10 cellular contexts compared by ENCODE assay signal in the genomic region with DNA sequence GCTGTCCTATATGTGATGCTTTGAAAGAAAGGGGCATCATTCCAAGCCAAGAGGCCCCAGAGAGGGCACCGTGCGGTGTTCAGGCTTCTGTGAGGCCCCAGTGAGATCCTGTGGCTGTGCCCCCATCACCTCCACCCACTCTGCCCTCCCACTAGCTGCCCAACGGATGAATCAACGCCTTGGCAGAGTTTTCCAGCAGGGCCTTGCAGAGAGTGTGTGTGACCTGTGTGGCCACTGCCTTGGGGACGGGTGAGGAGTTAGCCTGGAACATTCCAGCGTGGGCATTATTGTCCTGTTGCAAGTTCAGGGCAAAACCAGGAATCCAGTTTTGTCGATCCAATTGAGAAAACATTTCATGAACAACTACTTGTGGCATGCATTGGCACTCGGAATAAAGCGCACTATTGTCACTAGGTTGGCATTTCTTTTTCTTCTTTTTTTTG. TPM values are rescaled to one million over a fixed set of nuclear protein-coding genes. Genes with fewer than 3 reads are reported as not detected.
DNase-seq lines count a peak whose midpoint lies in the region; ATAC-seq and TF ChIP-seq lines count a peak whose summit lies in the region.
"Had no signal": no experiment of that assay in that cellular context is flagged by ENCODE, and none has a peak within 500 bp of the region (broad histone marks: within the 10 kb centered on the region; RNA-seq: fewer than 3 reads in every experiment).

No MANE protein-coding gene starts in this region.

- no peak overlapping the region for H3K4me3 Mint-ChIP-seq in activated CD4-positive, alpha-beta T cell treated with anti-CD3 and anti-CD28 coated beads, Interleukin-2, amount 10 ng/mL, durations not matched to agents 24 days and 14 days
- H3K4me3 Mint-ChIP-seq in stimulated activated effector memory CD8-positive, alpha-beta T cell treated with anti-CD3 and anti-CD28 coated beads, Interleukin-12 subunit alpha, Interleukin-12 subunit beta, amount 100 ng/mL, for 72 hours = no peak overlapping the region

- H3K27me3 Mint-ChIP-seq in activated CD4-positive, alpha-beta T cell treated with anti-CD3 and anti-CD28 coated beads, Interleukin-2, amount 10 ng/mL, durations not matched to agents 24 days and 14 days = no peaks in the 10 kb centered on the region

- intact Hi-C loops in activated CD4-positive, alpha-beta T cell treated with anti-CD3 and anti-CD28 coated beads, Interleukin-2, amount 10 ng/mL, durations not matched to agents 24 days and 14 days (cut with micrococcal nuclease) = loop anchor here (5.0 kb wide), 1 partner anchor 75 kb away; no protein-coding TSS in a partner anchor

- ATAC-seq in stimulated activated effector memory CD8-positive, alpha-beta T cell treated with anti-CD3 and anti-CD28 coated beads, Interleukin-12 subunit alpha, Interleukin-12 subunit beta, amount 100 ng/mL, for 72 hours = peak; percentile 58
- no peak for ATAC-seq in GM21825 (IDR thresholded peaks at IDR 0.05; ENCODE audit: unreplicated experiment)
- ATAC-seq in GM19397 (IDR thresholded peaks at IDR 0.05; ENCODE audit: unreplicated experiment) = no peak

- H3K79me2 ChIP-seq in SK-N-SH (ENCODE audit: insufficient read depth) = no peaks in the 10 kb centered on the region
- H3K79me2 ChIP-seq in fibroblast of lung (ENCODE audit: control insufficient read depth, insufficient read depth, low read length) = no peaks in the 10 kb centered on the region

- POLR2A ChIA-PET in SK-N-SH (lab: Yijun Ruan, JAX) = no interaction called here

- no peaks in the 10 kb centered on the region for H3K9me3 Mint-ChIP-seq in activated CD4-positive, alpha-beta T cell treated with anti-CD3 and anti-CD28 coated beads, Interleukin-2, amount 10 ng/mL, durations not matched to agents 24 days and 14 days
- H3K9me3 Mint-ChIP-seq in stimulated activated effector memory CD8-positive, alpha-beta T cell treated with anti-CD3 and anti-CD28 coated beads, Interleukin-12 subunit alpha, Interleukin-12 subunit beta, amount 100 ng/mL, for 72 hours = no peaks in the 10 kb centered on the region

- WGBS in SK-N-SH (ENCODE audit: low lambda C conversion rate) = 55% methylated on average over 9 of the region's 9 CpGs

- DNase-seq in activated CD4-positive, alpha-beta T cell treated with anti-CD3 and anti-CD28 coated beads, Interleukin-2, amount 10 ng/mL, durations not matched to agents 24 days and 14 days = no peak
- no peak for DNase-seq in activated CD4-positive, alpha-beta T cell treated with anti-CD3 and anti-CD28 coated beads for 1 hour
- no peak for DNase-seq in SK-N-SH
- DNase-seq in fibroblast of lung (ENCODE audit: low read depth in 2 of 2) = peak; percentile 67 to 80
- no peak for DNase-seq in stimulated activated effector memory CD8-positive, alpha-beta T cell treated with anti-CD3 and anti-CD28 coated beads, Interleukin-12 subunit alpha, Interleukin-12 subunit beta, amount 100 ng/mL, for 72 hours (ENCODE audit: low spot score in 2 of 2)
- no peak for DNase-seq in NCI-H526 (lab: John Stamatoyannopoulos, UW)
- DNase-seq: activated effector memory CD4-positive, alpha-beta T cell treated with anti-CD3 and anti-CD28 coated beads, Interleukin-2, amount 50 U/mL, for 16 hours had no signal

- TF ChIP-seq CTCF in SK-N-SH (IDR thresholded peaks at IDR 0.05) = no peak
- no peak for TF ChIP-seq CTCF in fibroblast of lung (conservative IDR thresholded peaks at IDR 0.05 in 1 of 2, IDR thresholded peaks at IDR 0.05 in 1 of 2; ENCODE audit: low read depth in 1 of 2, low read length in 2 of 2)

- H3K4me1 ChIP-seq in SK-N-SH (ENCODE audit: control insufficient read depth in 1 of 2, insufficient read depth in 2 of 2, low read depth in 1 of 2, low read length in 1 of 2) (peaks cover 0 to 29% of the 10 kb centered on the region in 2 experiments; a peak in 3 of 4 replicates), fibroblast of lung (ENCODE audit: control insufficient read depth, extremely low read depth, insufficient read depth, low read length) (peaks cover 38% of the 10 kb centered on the region)

- peak in 1 of 2 experiments; percentile 36; a peak in 1 of 4 replicates for TF ChIP-seq EP300 in SK-N-SH (IDR thresholded peaks at IDR 0.05; ENCODE audit: borderline replicate concordance in 1 of 2, low read depth in 1 of 2, low read length in 1 of 2)

- H2AFZ ChIP-seq in SK-N-SH (ENCODE audit: low read depth) = no peak overlapping the region
- H2AFZ ChIP-seq in fibroblast of lung (ENCODE audit: low read length) = no peak overlapping the region

- peaks cover 33% of the 10 kb centered on the region for H3F3A ChIP-seq in SK-N-SH (replicated peaks; ENCODE audit: insufficient read depth)

- H3K4me1 Mint-ChIP-seq in activated CD4-positive, alpha-beta T cell treated with anti-CD3 and anti-CD28 coated beads, Interleukin-2, amount 10 ng/mL, durations not matched to agents 24 days and 14 days = no peaks in the 10 kb centered on the region
- peaks cover 21% of the 10 kb centered on the region for H3K4me1 Mint-ChIP-seq in stimulated activated effector memory CD8-positive, alpha-beta T cell treated with anti-CD3 and anti-CD28 coated beads, Interleukin-12 subunit alpha, Interleukin-12 subunit beta, amount 100 ng/mL, for 72 hours

- peak overlapping the region; percentile 37 for H3K4me2 ChIP-seq in SK-N-SH
- H3K4me2 ChIP-seq in fibroblast of lung (ENCODE audit: extremely low read depth, insufficient read depth, low read length) = no peak overlapping the region

- H3K27ac ChIP-seq in SK-N-SH (ENCODE audit: low read depth in 2 of 2, low read length in 1 of 2) (peak overlapping the region in 1 of 2 experiments; percentile 55; a peak in 2 of 4 replicates), fibroblast of lung (ENCODE audit: insufficient read depth, low read length) (peak overlapping the region; percentile 36)
- H3K27ac ChIP-seq: HL-60 had no signal

- H3K9me2 ChIP-seq in SK-N-SH = no peaks in the 10 kb centered on the region

- H3K36me3 ChIP-seq in SK-N-SH (replicated peaks in 1 of 2; ENCODE audit: control insufficient read depth in 1 of 2, insufficient read depth in 2 of 2, low read length in 1 of 2) = peaks cover 13 to 18% of the 10 kb centered on the region in 2 experiments
- H3K36me3 ChIP-seq in fibroblast of lung (ENCODE audit: control insufficient read depth, insufficient read depth, low read length) = peaks cover 7% of the 10 kb centered on the region

- peak overlapping the region; percentile 7 for H3K27ac Mint-ChIP-seq in activated CD4-positive, alpha-beta T cell treated with anti-CD3 and anti-CD28 coated beads, Interleukin-2, amount 10 ng/mL, durations not matched to agents 24 days and 14 days
- H3K27ac Mint-ChIP-seq in stimulated activated effector memory CD8-positive, alpha-beta T cell treated with anti-CD3 and anti-CD28 coated beads, Interleukin-12 subunit alpha, Interleukin-12 subunit beta, amount 100 ng/mL, for 72 hours = peak overlapping the region; percentile 79

- H3K27me3 ChIP-seq in SK-N-SH (ENCODE audit: insufficient read depth) (no peaks in the 10 kb centered on the region), fibroblast of lung (ENCODE audit: control insufficient read depth, insufficient read depth, low read length) (no peaks in the 10 kb centered on the region)

- H3K4me3 ChIP-seq in SK-N-SH (ENCODE audit: low read depth in 2 of 2, low read length in 1 of 2) = no peak overlapping the region
- H3K4me3 ChIP-seq in fibroblast of lung (replicated peaks in 1 of 4; ENCODE audit: control extremely low read depth in 1 of 4, insufficient read depth in 1 of 4, low read depth in 3 of 4, low read length in 4 of 4) = no peak overlapping the region

- no peaks in the 10 kb centered on the region for H3K9me3 ChIP-seq in SK-N-SH
- H3K9me3 ChIP-seq in fibroblast of lung (ENCODE audit: control insufficient read depth, insufficient read depth, low read depth, low read length) = no peaks in the 10 kb centered on the region

- H4K20me1 ChIP-seq in SK-N-SH (ENCODE audit: insufficient read depth) (peaks cover 21% of the 10 kb centered on the region), fibroblast of lung (ENCODE audit: control insufficient read depth, extremely low read depth, insufficient read depth, low read length) (no peaks in the 10 kb centered on the region)

- TF ChIP-seq RAD21 in SK-N-SH (IDR thresholded peaks at IDR 0.05; ENCODE audit: low read length) = no peak

- CTCF ChIA-PET in SK-N-SH (lab: Yijun Ruan, JAX) = no interaction called here

- peaks cover 25% of the 10 kb centered on the region for H3K36me3 Mint-ChIP-seq in activated CD4-positive, alpha-beta T cell treated with anti-CD3 and anti-CD28 coated beads, Interleukin-2, amount 10 ng/mL, durations not matched to agents 24 days and 14 days (ENCODE audit: low read depth)
- peaks cover 52% of the 10 kb centered on the region for H3K36me3 Mint-ChIP-seq in stimulated activated effector memory CD8-positive, alpha-beta T cell treated with anti-CD3 and anti-CD28 coated beads, Interleukin-12 subunit alpha, Interleukin-12 subunit beta, amount 100 ng/mL, for 72 hours

- H3K9ac ChIP-seq in SK-N-SH (no peak overlapping the region), fibroblast of lung (ENCODE audit: insufficient read depth, low read length) (no peak overlapping the region)

TF ChIP-seq in SK-N-SH, 30 proteins besides CTCF, POLR2A, EP300 and RAD21 (continues in another document):
- TF ChIP-seq TAF1 (IDR thresholded peaks at IDR 0.05; ENCODE audit: borderline replicate concordance, low read depth, low read length) = no peak

RNA-seq across cellular contexts. Expression of gene SF3B3, which starts 53.7 kb away (rescaled TPM):
- total RNA-seq in activated CD4-positive, alpha-beta T cell treated with anti-CD3 and anti-CD28 coated beads, Interleukin-2, amount 10 ng/mL, durations not matched to agents 24 days and 14 days = 621 and 622 TPM in 2 replicates
- polyA plus RNA-seq in SK-N-SH (2012; rRNA removed) (75.9 and 81.7 TPM in 2 replicates), fibroblast of lung (89.2 and 166 TPM in 2 replicates)
- polyA plus RNA-seq in SK-N-SH (2012; cell fraction: cytosol; rRNA removed) = 58.5 and 71.3 TPM in 2 replicates
- polyA plus RNA-seq in SK-N-SH (2012; cell fraction: nucleus; rRNA removed) = 160 and 164 TPM in 2 replicates
- 81.9 and 107 TPM in 2 replicates for total RNA-seq in fibroblast of lung
- 183 and 273 TPM in 2 replicates for polyA plus RNA-seq in fibroblast of lung (2012)
- polyA minus RNA-seq in fibroblast of lung (ENCODE audit: low replicate concordance) = 343 and 595 TPM in 2 replicates

RNA-seq across cellular contexts. Expression of gene COG4, which starts 53.9 kb away (rescaled TPM):
- 38.3 and 42.1 TPM in 2 replicates for total RNA-seq in activated CD4-positive, alpha-beta T cell treated with anti-CD3 and anti-CD28 coated beads, Interleukin-2, amount 10 ng/mL, durations not matched to agents 24 days and 14 days
- polyA plus RNA-seq in SK-N-SH (2012; rRNA removed) = 54.4 and 72.7 TPM in 2 replicates
- 32.9 and 45.7 TPM in 2 replicates for polyA plus RNA-seq in SK-N-SH (2012; cell fraction: cytosol; rRNA removed)
- polyA plus RNA-seq in SK-N-SH (2012; cell fraction: nucleus; rRNA removed) = 147 and 161 TPM in 2 replicates
- 79.6 and 117 TPM in 2 replicates for total RNA-seq in fibroblast of lung
- polyA plus RNA-seq in fibroblast of lung = 36.2 and 50.7 TPM in 2 replicates
- polyA plus RNA-seq in fibroblast of lung (2012) = 37.7 and 56.8 TPM in 2 replicates
- polyA minus RNA-seq in fibroblast of lung (ENCODE audit: low replicate concordance) = 87.9 and 103 TPM in 2 replicates

Comparison
In these comparisons a context has a peak if more than half of its experiments do, and no peak if none do; other contexts are left out.
1. DNase-seq: peak in fibroblast of lung (2 of 2); none in activated CD4-positive, alpha-beta T cell treated with anti-CD3 and anti-CD28 coated beads, Interleukin-2, amount 10 ng/mL, durations not matched to agents 24 days and 14 days (single experiment), activated CD4-positive, alpha-beta T cell treated with anti-CD3 and anti-CD28 coated beads for 1 hour (single experiment), SK-N-SH (single experiment), stimulated activated effector memory CD8-positive, alpha-beta T cell treated with anti-CD3 and anti-CD28 coated beads, Interleukin-12 subunit alpha, Interleukin-12 subunit beta, amount 100 ng/mL, for 72 hours (0 of 2) and NCI-H526 (0 of 2).